Comparison of ENCODE assay signal across 11 cellular contexts in genomic region chr6:131787955-131788712, GRCh38. TPM values are rescaled to one million over a fixed set of nuclear protein-coding genes. Genes with fewer than 3 reads are reported as not detected.
A peak's percentile ranks its signal among the peaks of the same experiment; 100 is the strongest.
DNase-seq lines count a peak whose midpoint lies in the region; ATAC-seq, FAIRE-seq and TF ChIP-seq lines count a peak whose summit lies in the region.
"Had no signal": no experiment of that assay in that cellular context is flagged by ENCODE, and none has a peak within 500 bp of the region (broad histone marks: within the 10 kb centered on the region; RNA-seq: fewer than 3 reads in every experiment).

No MANE protein-coding gene starts in this region.

- H3K9me3 ChIP-seq in endodermal cell (ENCODE audit: control insufficient read depth, low read length) = no peaks in the 10 kb centered on the region
- H3K9me3 ChIP-seq in pancreas = no peaks in the 10 kb centered on the region

- CTCF ChIA-PET in activated naive CD4-positive, alpha-beta T cell treated with anti-CD3 and anti-CD28 coated beads, Interleukin-2, amount 10 ng/mL, durations not matched to agents 7 days and 5 days (lab: Charles Lee) = interaction anchor here (1.3 kb wide), 1 partner anchor 127 kb away, joined by 4 read pairs; no protein-coding TSS in a partner anchor

- H3K27me3 ChIP-seq in endodermal cell (ENCODE audit: control insufficient read depth, insufficient read depth, low read length, poor library complexity, severe bottlenecking) = no peaks in the 10 kb centered on the region
- no peaks in the 10 kb centered on the region for H3K27me3 ChIP-seq in pancreas

- H3K27ac ChIP-seq in endodermal cell (ENCODE audit: low read depth, low read length) (no peak overlapping the region), pancreas (peak overlapping the region in 1 of 4 donors; percentile 33)

- H3K36me3 ChIP-seq in endodermal cell (ENCODE audit: control insufficient read depth, insufficient read depth, low read length) (no peaks in the 10 kb centered on the region), pancreas (no peaks in the 10 kb centered on the region)

- H3K4me3 Mint-ChIP-seq in endodermal cell (no peak overlapping the region), CD14-positive monocyte (no peak overlapping the region), nephron progenitor cell (no peak overlapping the region)
- H3K4me3 Mint-ChIP-seq in activated naive CD4-positive, alpha-beta T cell treated with anti-CD3 and anti-CD28 coated beads, Interleukin-2, amount 10 ng/mL, durations not matched to agents 7 days and 5 days = no peak overlapping the region
- H3K4me3 Mint-ChIP-seq: dendritic cell treated with granulocyte-macrophage colony-stimulating factor and Interleukin-4, amounts not matched to agents 40 ng/mL and 50 ng/mL, for 4 days had no signal

- no peak overlapping the region for H3K4me3 ChIP-seq in endodermal cell (ENCODE audit: low read length)
- H3K4me3 ChIP-seq in pancreas = no peak overlapping the region

- H3K27ac Mint-ChIP-seq in endodermal cell (no peak overlapping the region), CD14-positive monocyte (no peak overlapping the region), nephron progenitor cell (no peak overlapping the region)
- no peak overlapping the region for H3K27ac Mint-ChIP-seq in activated naive CD4-positive, alpha-beta T cell treated with anti-CD3 and anti-CD28 coated beads, Interleukin-2, amount 10 ng/mL, durations not matched to agents 7 days and 5 days
- H3K27ac Mint-ChIP-seq: dendritic cell treated with granulocyte-macrophage colony-stimulating factor and Interleukin-4, amounts not matched to agents 40 ng/mL and 50 ng/mL, for 4 days had no signal

- H3K9me3 Mint-ChIP-seq in endodermal cell (no peaks in the 10 kb centered on the region), CD14-positive monocyte (peaks cover 0 to 11% (median 5%) of the 10 kb centered on the region in 7 donors), nephron progenitor cell (no peaks in the 10 kb centered on the region)
- H3K9me3 Mint-ChIP-seq in activated naive CD4-positive, alpha-beta T cell treated with anti-CD3 and anti-CD28 coated beads, Interleukin-2, amount 10 ng/mL, durations not matched to agents 7 days and 5 days = no peaks in the 10 kb centered on the region

- H3K27me3 Mint-ChIP-seq in endodermal cell (ENCODE audit: insufficient read depth) (peaks cover 2% of the 10 kb centered on the region), CD14-positive monocyte (ENCODE audit: low read depth in 3 of 3) (peaks cover 3 to 4% (median 3%) of the 10 kb centered on the region in 3 donors), nephron progenitor cell (ENCODE audit: low read depth, poor library complexity) (no peaks in the 10 kb centered on the region)
- H3K27me3 Mint-ChIP-seq in activated naive CD4-positive, alpha-beta T cell treated with anti-CD3 and anti-CD28 coated beads, Interleukin-2, amount 10 ng/mL, durations not matched to agents 7 days and 5 days = peaks cover 4% of the 10 kb centered on the region
- H3K27me3 Mint-ChIP-seq: dendritic cell treated with granulocyte-macrophage colony-stimulating factor and Interleukin-4, amounts not matched to agents 40 ng/mL and 50 ng/mL, for 4 days had no signal

- TF ChIP-seq CTCF in endodermal cell (conservative IDR thresholded peaks at IDR 0.05) (peak; percentile 41), pancreas (IDR thresholded peaks at IDR 0.05) (no peak), CD14-positive monocyte (IDR thresholded peaks at IDR 0.05) (no peak), nephron progenitor cell (IDR thresholded peaks at IDR 0.05) (no peak)

- DNase-seq in ELR (ENCODE audit: low read depth) (peak; percentile 64), NCI-H524 (lab: John Stamatoyannopoulos, UW) (peak; percentile 83 to 93), endodermal cell (peak; percentile 57), pancreas (peak in 2 of 6 donors; percentile 9 to 27), CD14-positive monocyte (ENCODE audit: low spot score) (no peak), HK-2 (ENCODE audit: unreplicated experiment) (no peak), nephron progenitor cell (no peak)
- DNase-seq in activated naive CD4-positive, alpha-beta T cell treated with anti-CD3 and anti-CD28 coated beads, Interleukin-2, amount 10 ng/mL, durations not matched to agents 7 days and 5 days = no peak
- DNase-seq: activated CD4-positive, CD25-positive, alpha-beta regulatory T cell treated with anti-CD3 and anti-CD28 coated beads, Interleukin-2, amount 50 U/mL, for 72 hours; stimulated activated naive CD4-positive, alpha-beta T cell treated with Interleukin-2 at 50 U/mL for 16 hours had no signal

- H3K36me3 Mint-ChIP-seq in endodermal cell (ENCODE audit: low read depth) (no peaks in the 10 kb centered on the region), CD14-positive monocyte (no peaks in the 10 kb centered on the region), nephron progenitor cell (ENCODE audit: low read depth) (no peaks in the 10 kb centered on the region)
- no peaks in the 10 kb centered on the region for H3K36me3 Mint-ChIP-seq in activated naive CD4-positive, alpha-beta T cell treated with anti-CD3 and anti-CD28 coated beads, Interleukin-2, amount 10 ng/mL, durations not matched to agents 7 days and 5 days

- H3K4me1 ChIP-seq in endodermal cell (ENCODE audit: control insufficient read depth, insufficient read depth, low read length) (no peaks in the 10 kb centered on the region), pancreas (peaks cover 3 to 12% (median 4%) of the 10 kb centered on the region in 3 donors)

- intact Hi-C loops in pancreas (cut with DNase I) (loop anchor here in 1 of 3 donors (10.0 kb wide), 1 partner anchor 127 kb away; no protein-coding TSS in a partner anchor), CD14-positive monocyte (cut with micrococcal nuclease) (no loop called here)

- peak; percentile 73 to 86 (median 84) for ATAC-seq in pancreas

- no peak overlapping the region for H3K9ac ChIP-seq in endodermal cell (ENCODE audit: extremely low read depth, low read length, poor library complexity, severe bottlenecking)

- WGBS in endodermal cell (ENCODE audit: insufficient coverage in 1 of 2, insufficient read length in 1 of 2), 2 experiments = 85 to 92% methylated on average over 6 of the region's 6 CpGs
- WGBS in pancreas, 2 donors = 36 to 38% methylated on average over 6 of the region's 6 CpGs

- FAIRE-seq in pancreas (lab: Jason Lieb, UNC) = no peak

- H3K4me1 Mint-ChIP-seq in endodermal cell (no peaks in the 10 kb centered on the region), CD14-positive monocyte (no peaks in the 10 kb centered on the region), nephron progenitor cell (no peaks in the 10 kb centered on the region)
- H3K4me1 Mint-ChIP-seq in activated naive CD4-positive, alpha-beta T cell treated with anti-CD3 and anti-CD28 coated beads, Interleukin-2, amount 10 ng/mL, durations not matched to agents 7 days and 5 days = no peaks in the 10 kb centered on the region

RNA-seq across cellular contexts. Expression of gene ENPP1, which starts 19.7 kb away (rescaled TPM):
- total RNA-seq in endodermal cell = 10 to 100 TPM; 11.6 to 16.1 TPM
- polyA plus RNA-seq in endodermal cell (2013, experiment 1 of 2) = 5.5 TPM
- polyA plus RNA-seq in endodermal cell (2013, experiment 2 of 2) = 4.8 TPM
- total RNA-seq in pancreas = 10 to 100 TPM; 16.5 to 46.6 (median 23.0) TPM
- polyA plus RNA-seq in pancreas = 1 to 10 TPM; 4.8 to 5.6 TPM
- not detected for polyA plus RNA-seq in CD14-positive monocyte

Comparison
In these comparisons a context has a peak if more than half of its experiments do, and no peak if none do; other contexts are left out.
1. DNase-seq: peak in ELR (single experiment), NCI-H524 (2 of 2) and endodermal cell (single experiment); none in CD14-positive monocyte (single experiment), HK-2 (single experiment), activated naive CD4-positive, alpha-beta T cell treated with anti-CD3 and anti-CD28 coated beads, Interleukin-2, amount 10 ng/mL, durations not matched to agents 7 days and 5 days (single experiment) and nephron progenitor cell (single experiment).